In genomic region chr1:45299981-45300668, GRCh38 we compare ENCODE assay signal across 7 cellular contexts. TPM values are rescaled to one million over a fixed set of nuclear protein-coding genes. Genes with fewer than 3 reads are reported as not detected.
DNase-seq lines count a peak whose midpoint lies in the region; TF ChIP-seq lines count a peak whose summit lies in the region.

No MANE protein-coding gene starts in this region.

- H2AFZ ChIP-seq in hepatocyte, result no peak overlapping the region

- no peak overlapping the region for H3K27ac Mint-ChIP-seq in activated T-helper 2 cell treated with anti-CD3 and anti-CD28 coated beads, Interferon-gamma antibody, Interleukin-2, Interleukin-4, amounts not matched to agents 10 μg/mL and 5 μg/mL and 100 μg/mL, durations not matched to agents 14 hours and 24 hours and 36 hours

- no peaks in the 10 kb centered on the region for H3K36me3 ChIP-seq in GM06990 (ENCODE audit: control insufficient read depth, insufficient read depth, low read length)
- no peaks in the 10 kb centered on the region for H3K36me3 ChIP-seq in hepatocyte (replicated peaks; ENCODE audit: insufficient read depth, low read depth)

- H3K9me3 Mint-ChIP-seq in activated T-helper 2 cell treated with anti-CD3 and anti-CD28 coated beads, Interferon-gamma antibody, Interleukin-2, Interleukin-4, amounts not matched to agents 10 μg/mL and 5 μg/mL and 100 μg/mL, durations not matched to agents 14 hours and 24 hours and 36 hours, result no peaks in the 10 kb centered on the region

- no peaks in the 10 kb centered on the region for H3K9me2 ChIP-seq in hepatocyte (replicated peaks; ENCODE audit: insufficient read depth)

- H3K27me3 Mint-ChIP-seq in activated T-helper 2 cell treated with anti-CD3 and anti-CD28 coated beads, Interferon-gamma antibody, Interleukin-2, Interleukin-4, amounts not matched to agents 10 μg/mL and 5 μg/mL and 100 μg/mL, durations not matched to agents 14 hours and 24 hours and 36 hours (ENCODE audit: low read depth), result no peaks in the 10 kb centered on the region

- H3K4me1 Mint-ChIP-seq in activated T-helper 2 cell treated with anti-CD3 and anti-CD28 coated beads, Interferon-gamma antibody, Interleukin-2, Interleukin-4, amounts not matched to agents 10 μg/mL and 5 μg/mL and 100 μg/mL, durations not matched to agents 14 hours and 24 hours and 36 hours (ENCODE audit: low read depth), result peaks cover 15% of the 10 kb centered on the region

- intact Hi-C loops in activated T-helper 2 cell treated with anti-CD3 and anti-CD28 coated beads, Interferon-gamma antibody, Interleukin-2, Interleukin-4, amounts not matched to agents 10 μg/mL and 5 μg/mL and 100 μg/mL, durations not matched to agents 14 hours and 24 hours and 36 hours (cut with micrococcal nuclease), result loop anchor here (1.0 to 10.0 kb wide), 3 partner anchors 95 to 493 kb away; partner anchors contain the start of genes BTBD19, DYNLT4 and ZSWIM5

- H3K4me1 ChIP-seq in hepatocyte (ENCODE audit: insufficient read depth), result peaks cover 13% of the 10 kb centered on the region

- no peaks in the 10 kb centered on the region for H4K20me1 ChIP-seq in hepatocyte (ENCODE audit: insufficient read depth, poor library complexity, severe bottlenecking)

- H3K27me3 ChIP-seq in GM06990 (replicated peaks; ENCODE audit: control insufficient read depth, insufficient read depth, low read length) (no peaks in the 10 kb centered on the region), hepatocyte (no peaks in the 10 kb centered on the region)

- DNase-seq in GM06990 (ENCODE audit: extremely low read depth, insufficient read length), result no peak
- DNase-seq in NB4 (ENCODE audit: low read depth), result peak; percentile 80
- peak; percentile 59 to 80 for DNase-seq in SHP77 (lab: John Stamatoyannopoulos, UW)
- peak in 36 of 58 donors; percentile 2 to 73 (median 18) for DNase-seq in anterior cingulate cortex (lab: John Stamatoyannopoulos, UW)
- DNase-seq in hepatocyte (ENCODE audit: low spot score), result peak; percentile 82
- peak; percentile 47 for DNase-seq in skeletal muscle cell (ENCODE audit: low read depth)
- no peak for DNase-seq in activated T-helper 2 cell treated with anti-CD3 and anti-CD28 coated beads, Interferon-gamma antibody, Interleukin-2, Interleukin-4, amounts not matched to agents 10 μg/mL and 5 μg/mL and 100 μg/mL, durations not matched to agents 14 hours and 24 hours and 36 hours (ENCODE audit: low spot score)

- H3K4me3 Mint-ChIP-seq in activated T-helper 2 cell treated with anti-CD3 and anti-CD28 coated beads, Interferon-gamma antibody, Interleukin-2, Interleukin-4, amounts not matched to agents 10 μg/mL and 5 μg/mL and 100 μg/mL, durations not matched to agents 14 hours and 24 hours and 36 hours (ENCODE audit: low read depth), result no peak overlapping the region

- no peaks in the 10 kb centered on the region for H3K79me2 ChIP-seq in hepatocyte

- WGBS in hepatocyte (ENCODE audit: low lambda C conversion rate, missing lambda C conversion rate), result 22% methylated on average over 4 of the region's 4 CpGs

- TF ChIP-seq CTCF in GM06990 (IDR thresholded peaks at IDR 0.05; ENCODE audit: insufficient read depth, low read length, poor library complexity, severe bottlenecking), result peak; percentile 79
- peak; percentile 67 for TF ChIP-seq CTCF in NB4 (IDR thresholded peaks at IDR 0.05; ENCODE audit: low read depth, low read length)
- peak; percentile 83 for TF ChIP-seq CTCF in hepatocyte (IDR thresholded peaks at IDR 0.05; ENCODE audit: poor library complexity)

- H3K4me3 ChIP-seq in GM06990 (replicated peaks; ENCODE audit: low read depth, low read length) (no peak overlapping the region), NB4 (ENCODE audit: low read depth, low read length) (no peak overlapping the region), hepatocyte (no peak overlapping the region), skeletal muscle cell (ENCODE audit: low read depth, low read length) (no peak overlapping the region)

- TF ChIP-seq POLR2A in NB4 (IDR thresholded peaks at IDR 0.05; ENCODE audit: extremely low read depth, insufficient read length), result no peak

- H3K9me3 ChIP-seq in hepatocyte (ENCODE audit: low read depth), result no peaks in the 10 kb centered on the region

- no peak overlapping the region for H3K4me2 ChIP-seq in hepatocyte

- no peak overlapping the region for H3K27ac ChIP-seq in hepatocyte

- H3K36me3 Mint-ChIP-seq in activated T-helper 2 cell treated with anti-CD3 and anti-CD28 coated beads, Interferon-gamma antibody, Interleukin-2, Interleukin-4, amounts not matched to agents 10 μg/mL and 5 μg/mL and 100 μg/mL, durations not matched to agents 14 hours and 24 hours and 36 hours (ENCODE audit: low read depth), result no peaks in the 10 kb centered on the region

RNA-seq across cellular contexts. Expression of gene HPDL, which starts 26.6 kb away (rescaled TPM):
- 3.9 and 6.2 TPM in 2 replicates for total RNA-seq in hepatocyte
- 5.1 and 5.8 TPM in 2 replicates for polyA plus RNA-seq in hepatocyte
- total RNA-seq in activated T-helper 2 cell treated with anti-CD3 and anti-CD28 coated beads, Interferon-gamma antibody, Interleukin-2, Interleukin-4, amounts not matched to agents 10 μg/mL and 5 μg/mL and 100 μg/mL, durations not matched to agents 14 hours and 24 hours and 36 hours, result 26.8 and 29.0 TPM in 2 replicates

RNA-seq across cellular contexts. Expression of gene TOE1, which starts 39.8 kb away (rescaled TPM):
- 10.4 and 10.6 TPM in 2 replicates for total RNA-seq in hepatocyte
- 12.2 and 17.4 TPM in 2 replicates for polyA plus RNA-seq in hepatocyte
- total RNA-seq in activated T-helper 2 cell treated with anti-CD3 and anti-CD28 coated beads, Interferon-gamma antibody, Interleukin-2, Interleukin-4, amounts not matched to agents 10 μg/mL and 5 μg/mL and 100 μg/mL, durations not matched to agents 14 hours and 24 hours and 36 hours, result 26.3 and 29.3 TPM in 2 replicates

RNA-seq across cellular contexts. Expression of gene MUTYH, which starts 40.1 kb away (rescaled TPM):
- 16.6 and 23.5 TPM in 2 replicates for total RNA-seq in hepatocyte
- 24.9 and 29.6 TPM in 2 replicates for polyA plus RNA-seq in hepatocyte
- total RNA-seq in activated T-helper 2 cell treated with anti-CD3 and anti-CD28 coated beads, Interferon-gamma antibody, Interleukin-2, Interleukin-4, amounts not matched to agents 10 μg/mL and 5 μg/mL and 100 μg/mL, durations not matched to agents 14 hours and 24 hours and 36 hours, result 50.1 and 50.9 TPM in 2 replicates

Comparison
In these comparisons a context has a peak if more than half of its experiments do, and no peak if none do; other contexts are left out.
1. DNase-seq: peak in NB4 (single experiment), SHP77 (2 of 2), anterior cingulate cortex (36 of 58), hepatocyte (single experiment) and skeletal muscle cell (single experiment); none in GM06990 (single experiment) and activated T-helper 2 cell treated with anti-CD3 and anti-CD28 coated beads, Interferon-gamma antibody, Interleukin-2, Interleukin-4, amounts not matched to agents 10 μg/mL and 5 μg/mL and 100 μg/mL, durations not matched to agents 14 hours and 24 hours and 36 hours (single experiment).
2. Peak in every context shown above with its lines, with median percentiles within 50 percentile points of each other: CTCF ChIP-seq.